ENCODE assay signal across 11 cellular contexts in the genomic region with DNA sequence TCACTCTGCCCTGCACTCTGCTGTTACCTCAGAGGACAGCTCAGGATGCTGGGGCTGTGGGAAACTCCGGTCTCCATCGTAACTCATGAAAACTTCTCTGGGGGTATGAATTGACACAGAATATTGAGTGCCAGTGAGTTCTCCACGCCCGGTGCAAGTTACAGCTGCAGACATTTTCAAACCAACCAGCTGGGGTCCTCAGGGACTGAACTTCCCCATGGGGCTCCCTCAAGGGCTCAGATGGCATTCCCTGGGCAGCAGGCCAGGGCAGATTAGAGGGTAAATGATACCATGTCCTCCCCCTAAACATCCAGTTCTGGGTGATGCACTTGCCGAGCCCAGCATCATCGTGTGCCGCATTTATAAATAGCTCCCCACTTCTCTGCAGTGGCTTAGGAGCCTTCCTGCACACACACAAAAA. TPM values are rescaled to one million over a fixed set of nuclear protein-coding genes. Genes with fewer than 3 reads are reported as not detected.
DNase-seq lines count a peak whose midpoint lies in the region; ATAC-seq lines count a peak whose summit lies in the region.
"Had no signal": no experiment of that assay in that cellular context is flagged by ENCODE, and none has a peak within 500 bp of the region (broad histone marks: within the 10 kb centered on the region; RNA-seq: fewer than 3 reads in every experiment).

No MANE protein-coding gene starts in this region.

- intact Hi-C loops in right cardiac atrium (cut with DNase I), result no loop called here

- peak overlapping the region; percentile 78 for H3K27ac ChIP-seq in right cardiac atrium (ENCODE audit: low read length)
- H3K27ac ChIP-seq: skin epidermis had no signal

- no peaks in the 10 kb centered on the region for H3K9me3 Mint-ChIP-seq in immature natural killer cell
- H3K9me3 Mint-ChIP-seq: stimulated activated effector memory CD8-positive, alpha-beta T cell treated with anti-CD3 and anti-CD28 coated beads, Interleukin-12 subunit alpha, Interleukin-12 subunit beta, amount 100 ng/mL, for 72 hours had no signal

- DNase-seq in DMS 273 treated with DMSO at 0.1 percent for 48 hours (lab: John Stamatoyannopoulos, UW), result peak; percentile 60
- DNase-seq in NCI-H69 (lab: John Stamatoyannopoulos, UW), result peak; percentile 96
- peak; percentile 68 to 87 (median 86) for DNase-seq in right cardiac atrium
- DNase-seq in immature natural killer cell, result no peak
- DNase-seq in AG20443 (ENCODE audit: low spot score), result no peak
- no peak for DNase-seq in ecto neural progenitor cell (ENCODE audit: low spot score)
- DNase-seq: mesenchymal stem cell had no signal

- 27% methylated on average over 7 of the region's 7 CpGs for WGBS in right cardiac atrium

- H3K4me3 ChIP-seq in right cardiac atrium (ENCODE audit: low read length), result no peak overlapping the region
- H3K4me3 ChIP-seq: skin epidermis had no signal

- peaks cover 2% of the 10 kb centered on the region for H3K4me1 ChIP-seq in right cardiac atrium (ENCODE audit: control insufficient read depth, insufficient read depth, low read length)

- peaks cover 2 to 4% of the 10 kb centered on the region in 2 donors for H3K4me1 Mint-ChIP-seq in immature natural killer cell
- H3K4me1 Mint-ChIP-seq: stimulated activated effector memory CD8-positive, alpha-beta T cell treated with anti-CD3 and anti-CD28 coated beads, Interleukin-12 subunit alpha, Interleukin-12 subunit beta, amount 100 ng/mL, for 72 hours had no signal

- H3K27ac Mint-ChIP-seq in immature natural killer cell, result no peak overlapping the region
- H3K27ac Mint-ChIP-seq: stimulated activated effector memory CD8-positive, alpha-beta T cell treated with anti-CD3 and anti-CD28 coated beads, Interleukin-12 subunit alpha, Interleukin-12 subunit beta, amount 100 ng/mL, for 72 hours had no signal

- no peaks in the 10 kb centered on the region for H3K27me3 ChIP-seq in right cardiac atrium (ENCODE audit: control insufficient read depth, insufficient read depth)

- peaks cover 2 to 6% (median 2%) of the 10 kb centered on the region in 3 donors for H3K27me3 Mint-ChIP-seq in immature natural killer cell (ENCODE audit: low read depth in 3 of 3)

- H3K9me3 ChIP-seq in right cardiac atrium (ENCODE audit: control insufficient read depth, low read length), result no peaks in the 10 kb centered on the region

- no peak overlapping the region for H3K4me3 Mint-ChIP-seq in immature natural killer cell
- H3K4me3 Mint-ChIP-seq: stimulated activated effector memory CD8-positive, alpha-beta T cell treated with anti-CD3 and anti-CD28 coated beads, Interleukin-12 subunit alpha, Interleukin-12 subunit beta, amount 100 ng/mL, for 72 hours had no signal

- no peaks in the 10 kb centered on the region for H3K36me3 Mint-ChIP-seq in immature natural killer cell
- H3K36me3 Mint-ChIP-seq: stimulated activated effector memory CD8-positive, alpha-beta T cell treated with anti-CD3 and anti-CD28 coated beads, Interleukin-12 subunit alpha, Interleukin-12 subunit beta, amount 100 ng/mL, for 72 hours had no signal

- ATAC-seq in HG03196 (IDR thresholded peaks at IDR 0.05; ENCODE audit: unreplicated experiment) (peak; percentile 36), right cardiac atrium (peak; percentile 92), HG03442 (IDR thresholded peaks at IDR 0.05; ENCODE audit: unreplicated experiment) (no peak)
- ATAC-seq: stimulated activated effector memory CD8-positive, alpha-beta T cell treated with anti-CD3 and anti-CD28 coated beads, Interleukin-12 subunit alpha, Interleukin-12 subunit beta, amount 100 ng/mL, for 72 hours had no signal

RNA-seq across cellular contexts. Expression of a gene that starts 27.8 kb away (rescaled TPM):
- 1 to 10 TPM; 3.3 to 4.4 (median 3.5) TPM for total RNA-seq in right cardiac atrium
- polyA plus RNA-seq in right cardiac atrium (2.1 TPM), immature natural killer cell (1 to 10 TPM; 1.6 to 2.7 (median 1.8) TPM)

Comparison
In these comparisons a context has a peak if more than half of its experiments do, and no peak if none do; other contexts are left out.
1. DNase-seq: peak in DMS 273 treated with DMSO at 0.1 percent for 48 hours (single experiment), NCI-H69 (single experiment) and right cardiac atrium (3 of 3); none in immature natural killer cell (0 of 3), AG20443 (single experiment) and ecto neural progenitor cell (single experiment).